In the genomic region with DNA sequence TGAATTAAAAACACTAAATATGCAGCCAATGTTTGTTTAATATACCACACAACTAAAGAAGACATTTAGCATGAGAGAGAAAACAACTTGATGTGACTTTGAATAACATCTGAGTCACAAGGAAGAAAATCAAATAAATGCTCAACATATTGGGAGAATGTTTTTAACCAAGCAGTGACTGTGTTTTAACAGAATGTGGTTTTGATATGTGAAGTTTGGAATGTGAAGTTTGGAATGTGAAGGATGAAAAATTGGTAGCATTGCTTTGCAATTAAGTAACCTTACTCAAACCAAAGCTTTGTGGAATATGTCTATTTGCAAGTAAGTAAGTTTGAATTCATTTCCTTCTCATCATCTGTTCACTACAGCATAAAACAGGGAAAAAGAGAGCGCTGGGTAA, we compare ENCODE assay signal across 16 cellular contexts.
DNase-seq lines count a peak whose midpoint lies in the region; ATAC-seq, FAIRE-seq and TF ChIP-seq lines count a peak whose summit lies in the region.
"Had no signal": no experiment of that assay in that cellular context is flagged by ENCODE, and none has a peak within 500 bp of the region (broad histone marks: within the 10 kb centered on the region; RNA-seq: fewer than 3 reads in every experiment).

No MANE protein-coding gene starts in this region.

- H3K4me3 Mint-ChIP-seq in activated CD8-positive, alpha-beta T cell treated with anti-CD3 and anti-CD28 coated beads, Interleukin-2, amount 10 ng/mL, durations not matched to agents 7 days and 5 days: no peak overlapping the region
- H3K4me3 Mint-ChIP-seq: activated T-cell treated with anti-CD3 and anti-CD28 coated beads, Interleukin-2, amount 50 U/mL, for 4 hours; brain had no signal

- H3K27me3 Mint-ChIP-seq in activated CD8-positive, alpha-beta T cell treated with anti-CD3 and anti-CD28 coated beads, Interleukin-2, amount 10 ng/mL, durations not matched to agents 7 days and 5 days (ENCODE audit: low read depth): no peaks in the 10 kb centered on the region
- H3K27me3 Mint-ChIP-seq: brain had no signal

- no peak overlapping the region for H2AK5ac ChIP-seq in mesenchymal stem cell (ENCODE audit: low read length, severe bottlenecking)

- no peaks in the 10 kb centered on the region for H3K4me1 Mint-ChIP-seq in activated CD8-positive, alpha-beta T cell treated with anti-CD3 and anti-CD28 coated beads, Interleukin-2, amount 10 ng/mL, durations not matched to agents 7 days and 5 days (ENCODE audit: low read depth)

- H2AFZ ChIP-seq in mesenchymal stem cell (ENCODE audit: low read depth, low read length): no peak overlapping the region

- no peaks in the 10 kb centered on the region for H3K4me1 ChIP-seq in mesenchymal stem cell (ENCODE audit: control insufficient read depth, insufficient read depth, low read depth, low read length)

- no peak overlapping the region for H4K91ac ChIP-seq in mesenchymal stem cell (ENCODE audit: low read length)

- no peak for TF ChIP-seq CTCF in bronchial epithelial cell (IDR thresholded peaks at IDR 0.05; ENCODE audit: insufficient read depth, low read length, severe bottlenecking)

- H3K36me3 ChIP-seq in bronchial epithelial cell (ENCODE audit: control insufficient read depth, insufficient read depth, low read length) (no peaks in the 10 kb centered on the region), mesenchymal stem cell (ENCODE audit: control insufficient read depth in 1 of 2, insufficient read depth in 2 of 2, low read depth in 1 of 2, low read length in 2 of 2) (no peaks in the 10 kb centered on the region)
- H3K36me3 ChIP-seq: neutrophil had no signal

- H3K79me1 ChIP-seq in mesenchymal stem cell (replicated peaks; ENCODE audit: low read length, poor library complexity, severe bottlenecking): no peaks in the 10 kb centered on the region

- H3K23ac ChIP-seq in mesenchymal stem cell (ENCODE audit: low read length in 2 of 2): no peak overlapping the region

- POLR2A ChIA-PET in activated CD8-positive, alpha-beta T cell treated with anti-CD3 and anti-CD28 coated beads, Interleukin-2, amount 10 ng/mL, durations not matched to agents 7 days and 5 days (lab: Charles Lee): no interaction called here

- H3K4me3 ChIP-seq in bronchial epithelial cell (ENCODE audit: low read depth, low read length) (no peak overlapping the region), mesenchymal stem cell (ENCODE audit: insufficient read depth in 1 of 2, low read depth in 1 of 2, low read length in 2 of 2) (no peak overlapping the region)

- H2BK15ac ChIP-seq in mesenchymal stem cell (ENCODE audit: low read depth, poor library complexity, severe bottlenecking): no peak overlapping the region

- WGBS in mesenchymal stem cell: no CpG with 5 or more reads among the region's 1 CpG

- H3K27me3 ChIP-seq in bronchial epithelial cell (ENCODE audit: control insufficient read depth, insufficient read depth, low read length) (no peaks in the 10 kb centered on the region), mesenchymal stem cell (ENCODE audit: control insufficient read depth in 1 of 2, insufficient read depth in 1 of 2, low read length in 2 of 2) (no peaks in the 10 kb centered on the region)
- H3K27me3 ChIP-seq: neutrophil had no signal

- H3K18ac ChIP-seq in mesenchymal stem cell (ENCODE audit: low read depth in 1 of 2, low read length in 2 of 2): no peak overlapping the region

- H3K36me3 Mint-ChIP-seq in activated CD8-positive, alpha-beta T cell treated with anti-CD3 and anti-CD28 coated beads, Interleukin-2, amount 10 ng/mL, durations not matched to agents 7 days and 5 days (ENCODE audit: low read depth): no peaks in the 10 kb centered on the region
- H3K36me3 Mint-ChIP-seq: brain had no signal

- CTCF ChIA-PET in activated CD8-positive, alpha-beta T cell treated with anti-CD3 and anti-CD28 coated beads, Interleukin-2, amount 10 ng/mL, durations not matched to agents 7 days and 5 days (lab: Charles Lee): no interaction called here

- no peaks in the 10 kb centered on the region for H3K9me3 Mint-ChIP-seq in activated CD8-positive, alpha-beta T cell treated with anti-CD3 and anti-CD28 coated beads, Interleukin-2, amount 10 ng/mL, durations not matched to agents 7 days and 5 days (ENCODE audit: insufficient read depth)
- H3K9me3 Mint-ChIP-seq: activated T-cell treated with anti-CD3 and anti-CD28 coated beads, Interleukin-2, amount 50 U/mL, for 4 hours; brain had no signal

- FAIRE-seq in HTR-8/SVneo (lab: Jason Lieb, UNC) (peak; percentile 81), bronchial epithelial cell (lab: Jason Lieb, UNC) (no peak)

- H4K8ac ChIP-seq in mesenchymal stem cell (ENCODE audit: low read length): no peak overlapping the region

- H2BK12ac ChIP-seq in mesenchymal stem cell (ENCODE audit: low read length in 2 of 2): no peak overlapping the region

- no peak overlapping the region for H3K14ac ChIP-seq in mesenchymal stem cell (ENCODE audit: low read length in 2 of 2)

- no peak overlapping the region for H3K4me2 ChIP-seq in mesenchymal stem cell (ENCODE audit: low read length, poor library complexity, severe bottlenecking)

- peak; percentile 54 for DNase-seq in AG08396 (ENCODE audit: low spot score)
- peak; percentile 48 for DNase-seq in HTR-8/SVneo (ENCODE audit: insufficient read length, low spot score)
- peak; percentile 58 for DNase-seq in bronchial epithelial cell (ENCODE audit: low read depth)
- DNase-seq in mesenchymal stem cell: peak; percentile 48
- DNase-seq in NCI-H1417 treated with DMSO at 0.1 percent for 48 hours (lab: John Stamatoyannopoulos, UW): no peak
- DNase-seq in activated CD8-positive, alpha-beta T cell treated with anti-CD3 and anti-CD28 coated beads, Interleukin-2, amount 10 ng/mL, durations not matched to agents 7 days and 5 days: no peak
- DNase-seq in SIG-M5 treated with dmso at 0.1 percent for 504 hours (lab: John Stamatoyannopoulos, UW; ENCODE audit: unreplicated experiment): no peak
- DNase-seq in retina: no peak
- DNase-seq: activated CD4-positive, CD25-positive, alpha-beta regulatory T cell treated with anti-CD3 and anti-CD28 coated beads, Interleukin-2, amount 50 U/mL, for 72 hours; activated T-cell treated with anti-CD3 and anti-CD28 coated beads, Interleukin-2, amount 50 U/mL, for 4 hours; C1 segment of cervical spinal cord; erythroblast; KG1; NCI-H2029 had no signal

- peak overlapping the region; percentile 96 for H3K27ac ChIP-seq in mesenchymal stem cell (ENCODE audit: low read length, poor library complexity, severe bottlenecking)
- H3K27ac ChIP-seq: neutrophil had no signal

- no peak overlapping the region for H3K4ac ChIP-seq in mesenchymal stem cell (ENCODE audit: low read depth in 1 of 2, low read length in 2 of 2)

- ATAC-seq in activated CD8-positive, alpha-beta T cell treated with anti-CD3 and anti-CD28 coated beads, Interleukin-2, amount 10 ng/mL, durations not matched to agents 7 days and 5 days: no peak
- ATAC-seq: activated T-cell treated with anti-CD3 and anti-CD28 coated beads, Interleukin-2, amount 50 U/mL, for 4 hours had no signal

- H2BK120ac ChIP-seq in mesenchymal stem cell (ENCODE audit: low read depth, low read length): no peak overlapping the region

- H3K9ac ChIP-seq in mesenchymal stem cell (ENCODE audit: low read length): peak overlapping the region; percentile 64

- no peak overlapping the region for H2BK5ac ChIP-seq in mesenchymal stem cell (ENCODE audit: low read depth, low read length, poor library complexity, severe bottlenecking)

- H3K27ac Mint-ChIP-seq in activated CD8-positive, alpha-beta T cell treated with anti-CD3 and anti-CD28 coated beads, Interleukin-2, amount 10 ng/mL, durations not matched to agents 7 days and 5 days: no peak overlapping the region
- H3K27ac Mint-ChIP-seq: brain had no signal

- no peaks in the 10 kb centered on the region for H3K9me3 ChIP-seq in mesenchymal stem cell (ENCODE audit: control insufficient read depth, low read length)
- H3K9me3 ChIP-seq: neutrophil had no signal

Comparison
In these comparisons a context has a peak if more than half of its experiments do, and no peak if none do; other contexts are left out.
1. DNase-seq: peak in AG08396 (single experiment), HTR-8/SVneo (single experiment), bronchial epithelial cell (single experiment) and mesenchymal stem cell (single experiment); none in NCI-H1417 treated with DMSO at 0.1 percent for 48 hours (single experiment), activated CD8-positive, alpha-beta T cell treated with anti-CD3 and anti-CD28 coated beads, Interleukin-2, amount 10 ng/mL, durations not matched to agents 7 days and 5 days (single experiment), SIG-M5 treated with dmso at 0.1 percent for 504 hours (single experiment) and retina (single experiment).